1 cellular context compared by ENCODE assay signal in the genomic region with DNA sequence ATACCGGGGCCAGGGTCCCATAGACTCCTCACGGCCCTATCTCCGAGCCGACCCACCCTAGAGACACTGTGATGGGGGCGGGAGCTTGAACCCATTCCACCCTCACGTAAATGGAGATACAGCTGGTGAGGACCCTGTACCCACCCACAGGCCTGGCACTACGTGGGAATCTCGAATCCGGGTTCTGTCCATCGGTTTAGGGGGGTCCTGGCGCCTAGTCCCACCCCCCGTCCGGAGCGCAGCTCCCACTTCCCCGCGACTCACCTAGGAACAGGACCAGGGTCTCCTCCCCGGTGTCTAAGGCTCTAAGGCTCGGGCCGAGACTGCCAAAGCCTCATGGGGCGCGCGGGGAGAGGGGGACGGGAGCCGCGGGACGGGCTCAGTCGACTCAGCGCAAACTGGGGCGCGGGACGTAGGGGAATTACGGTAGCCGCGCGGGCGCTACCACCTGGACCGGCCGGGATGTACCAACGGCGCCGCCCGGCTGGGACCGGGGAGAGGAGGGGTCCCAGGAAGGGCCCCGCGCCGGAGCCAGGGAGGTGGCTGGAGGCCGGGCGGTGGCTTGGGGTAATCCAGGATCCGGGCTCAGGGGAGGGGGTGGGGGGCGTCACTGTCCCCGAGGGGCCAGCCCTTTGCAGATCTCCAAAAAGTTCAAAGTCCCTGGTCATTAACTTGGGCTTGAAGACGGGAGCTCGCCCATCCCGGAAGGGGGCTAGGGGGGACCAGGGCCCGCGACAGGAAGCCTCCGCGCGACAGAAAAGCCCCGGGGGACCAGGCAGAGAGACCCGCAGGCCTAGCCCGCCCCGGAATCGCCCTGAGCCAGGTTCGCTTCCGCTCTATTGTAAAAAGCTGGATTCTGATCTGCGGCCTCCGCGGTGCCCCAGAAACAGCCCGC.
TF ChIP-seq lines count a peak whose summit lies in the region.

No MANE protein-coding gene starts in this region.

TF ChIP-seq in HepG2, 621 proteins besides CTCF, POLR2A, EP300 and RAD21 (continued from another document and continues in another):
- TF ChIP-seq, protein P1, sequence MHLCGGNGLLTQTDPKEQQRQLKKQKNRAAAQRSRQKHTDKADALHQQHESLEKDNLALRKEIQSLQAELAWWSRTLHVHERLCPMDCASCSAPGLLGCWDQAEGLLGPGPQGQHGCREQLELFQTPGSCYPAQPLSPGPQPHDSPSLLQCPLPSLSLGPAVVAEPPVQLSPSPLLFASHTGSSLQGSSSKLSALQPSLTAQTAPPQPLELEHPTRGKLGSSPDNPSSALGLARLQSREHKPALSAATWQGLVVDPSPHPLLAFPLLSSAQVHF (CRISPR knock-in tag; IDR thresholded peaks at IDR 0.05): no peak
- TF ChIP-seq ZNF12 (CRISPR knock-in tag; IDR thresholded peaks at IDR 0.05): no peak
- no peak for TF ChIP-seq ZSCAN12 (CRISPR knock-in tag; IDR thresholded peaks at IDR 0.05)
- no peak for TF ChIP-seq RNF2 (conservative IDR thresholded peaks at IDR 0.05; ENCODE audit: low read depth)
- TF ChIP-seq ZMYM2 (CRISPR knock-in tag; IDR thresholded peaks at IDR 0.05): no peak
- TF ChIP-seq PPARG (CRISPR knock-in tag; conservative IDR thresholded peaks at IDR 0.05): peak; percentile 45; the same call in 1 of the 2 replicates
- TF ChIP-seq ZNF670 (CRISPR knock-in tag; IDR thresholded peaks at IDR 0.05; ENCODE audit: borderline replicate concordance): no peak
- no peak for TF ChIP-seq FOXK1 (CRISPR knock-in tag; IDR thresholded peaks at IDR 0.05; ENCODE audit: borderline replicate concordance, low read depth)
- TF ChIP-seq, protein P2, sequence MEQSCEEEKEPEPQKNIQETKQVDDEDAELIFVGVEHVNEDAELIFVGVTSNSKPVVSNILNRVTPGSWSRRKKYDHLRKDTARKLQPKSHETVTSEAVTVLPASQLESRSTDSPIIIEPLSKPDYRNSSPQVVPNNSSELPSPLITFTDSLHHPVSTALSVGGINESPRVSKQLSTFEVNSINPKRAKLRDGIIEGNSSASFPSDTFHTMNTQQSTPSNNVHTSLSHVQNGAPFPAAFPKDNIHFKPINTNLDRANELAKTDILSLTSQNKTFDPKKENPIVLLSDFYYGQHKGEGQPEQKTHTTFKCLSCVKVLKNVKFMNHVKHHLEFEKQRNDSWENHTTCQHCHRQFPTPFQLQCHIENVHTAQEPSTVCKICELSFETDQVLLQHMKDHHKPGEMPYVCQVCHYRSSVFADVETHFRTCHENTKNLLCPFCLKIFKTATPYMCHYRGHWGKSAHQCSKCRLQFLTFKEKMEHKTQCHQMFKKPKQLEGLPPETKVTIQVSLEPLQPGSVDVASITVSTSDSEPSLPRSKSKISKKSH (CRISPR knock-in tag; IDR thresholded peaks at IDR 0.05; ENCODE audit: borderline replicate concordance): no peak; the same call in 1 of the 2 replicates
- no peak for TF ChIP-seq ZNF235 (CRISPR knock-in tag; IDR thresholded peaks at IDR 0.05; ENCODE audit: borderline replicate concordance)
- TF ChIP-seq, protein P3, sequence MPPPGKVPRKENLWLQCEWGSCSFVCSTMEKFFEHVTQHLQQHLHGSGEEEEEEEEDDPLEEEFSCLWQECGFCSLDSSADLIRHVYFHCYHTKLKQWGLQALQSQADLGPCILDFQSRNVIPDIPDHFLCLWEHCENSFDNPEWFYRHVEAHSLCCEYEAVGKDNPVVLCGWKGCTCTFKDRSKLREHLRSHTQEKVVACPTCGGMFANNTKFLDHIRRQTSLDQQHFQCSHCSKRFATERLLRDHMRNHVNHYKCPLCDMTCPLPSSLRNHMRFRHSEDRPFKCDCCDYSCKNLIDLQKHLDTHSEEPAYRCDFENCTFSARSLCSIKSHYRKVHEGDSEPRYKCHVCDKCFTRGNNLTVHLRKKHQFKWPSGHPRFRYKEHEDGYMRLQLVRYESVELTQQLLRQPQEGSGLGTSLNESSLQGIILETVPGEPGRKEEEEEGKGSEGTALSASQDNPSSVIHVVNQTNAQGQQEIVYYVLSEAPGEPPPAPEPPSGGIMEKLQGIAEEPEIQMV (CRISPR knock-in tag; IDR thresholded peaks at IDR 0.05; ENCODE audit: low read depth): no peak
- TF ChIP-seq ZNF224 (CRISPR knock-in tag; IDR thresholded peaks at IDR 0.05): no peak
- 0 out of 2 replicates have a peak, but pooled peaks have one; percentile 50 for TF ChIP-seq ZNF232 (CRISPR knock-in tag; IDR thresholded peaks at IDR 0.05; ENCODE audit: borderline replicate concordance)
- no peak; the same call in 1 of the 2 replicates for TF ChIP-seq ZNF660 (CRISPR knock-in tag; IDR thresholded peaks at IDR 0.05; ENCODE audit: borderline replicate concordance, low read depth)
- TF ChIP-seq, protein P4, sequence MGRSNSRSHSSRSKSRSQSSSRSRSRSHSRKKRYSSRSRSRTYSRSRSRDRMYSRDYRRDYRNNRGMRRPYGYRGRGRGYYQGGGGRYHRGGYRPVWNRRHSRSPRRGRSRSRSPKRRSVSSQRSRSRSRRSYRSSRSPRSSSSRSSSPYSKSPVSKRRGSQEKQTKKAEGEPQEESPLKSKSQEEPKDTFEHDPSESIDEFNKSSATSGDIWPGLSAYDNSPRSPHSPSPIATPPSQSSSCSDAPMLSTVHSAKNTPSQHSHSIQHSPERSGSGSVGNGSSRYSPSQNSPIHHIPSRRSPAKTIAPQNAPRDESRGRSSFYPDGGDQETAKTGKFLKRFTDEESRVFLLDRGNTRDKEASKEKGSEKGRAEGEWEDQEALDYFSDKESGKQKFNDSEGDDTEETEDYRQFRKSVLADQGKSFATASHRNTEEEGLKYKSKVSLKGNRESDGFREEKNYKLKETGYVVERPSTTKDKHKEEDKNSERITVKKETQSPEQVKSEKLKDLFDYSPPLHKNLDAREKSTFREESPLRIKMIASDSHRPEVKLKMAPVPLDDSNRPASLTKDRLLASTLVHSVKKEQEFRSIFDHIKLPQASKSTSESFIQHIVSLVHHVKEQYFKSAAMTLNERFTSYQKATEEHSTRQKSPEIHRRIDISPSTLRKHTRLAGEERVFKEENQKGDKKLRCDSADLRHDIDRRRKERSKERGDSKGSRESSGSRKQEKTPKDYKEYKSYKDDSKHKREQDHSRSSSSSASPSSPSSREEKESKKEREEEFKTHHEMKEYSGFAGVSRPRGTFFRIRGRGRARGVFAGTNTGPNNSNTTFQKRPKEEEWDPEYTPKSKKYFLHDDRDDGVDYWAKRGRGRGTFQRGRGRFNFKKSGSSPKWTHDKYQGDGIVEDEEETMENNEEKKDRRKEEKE (IDR thresholded peaks at IDR 0.05): no peak
- no peak for TF ChIP-seq ZNF644 (CRISPR knock-in tag; IDR thresholded peaks at IDR 0.05; ENCODE audit: low read depth)
- TF ChIP-seq, protein P5, sequence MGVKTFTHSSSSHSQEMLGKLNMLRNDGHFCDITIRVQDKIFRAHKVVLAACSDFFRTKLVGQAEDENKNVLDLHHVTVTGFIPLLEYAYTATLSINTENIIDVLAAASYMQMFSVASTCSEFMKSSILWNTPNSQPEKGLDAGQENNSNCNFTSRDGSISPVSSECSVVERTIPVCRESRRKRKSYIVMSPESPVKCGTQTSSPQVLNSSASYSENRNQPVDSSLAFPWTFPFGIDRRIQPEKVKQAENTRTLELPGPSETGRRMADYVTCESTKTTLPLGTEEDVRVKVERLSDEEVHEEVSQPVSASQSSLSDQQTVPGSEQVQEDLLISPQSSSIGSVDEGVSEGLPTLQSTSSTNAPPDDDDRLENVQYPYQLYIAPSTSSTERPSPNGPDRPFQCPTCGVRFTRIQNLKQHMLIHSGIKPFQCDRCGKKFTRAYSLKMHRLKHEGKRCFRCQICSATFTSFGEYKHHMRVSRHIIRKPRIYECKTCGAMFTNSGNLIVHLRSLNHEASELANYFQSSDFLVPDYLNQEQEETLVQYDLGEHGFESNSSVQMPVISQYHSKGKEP (CRISPR knock-in tag; IDR thresholded peaks at IDR 0.05): no peak
- TF ChIP-seq MAFF (IDR thresholded peaks at IDR 0.05; ENCODE audit: low read depth, low read length): peak; percentile 1; the same call in 1 of the 2 replicates
- TF ChIP-seq MED1 (CRISPR knock-in tag; IDR thresholded peaks at IDR 0.05): no peak
- TF ChIP-seq, protein P6, sequence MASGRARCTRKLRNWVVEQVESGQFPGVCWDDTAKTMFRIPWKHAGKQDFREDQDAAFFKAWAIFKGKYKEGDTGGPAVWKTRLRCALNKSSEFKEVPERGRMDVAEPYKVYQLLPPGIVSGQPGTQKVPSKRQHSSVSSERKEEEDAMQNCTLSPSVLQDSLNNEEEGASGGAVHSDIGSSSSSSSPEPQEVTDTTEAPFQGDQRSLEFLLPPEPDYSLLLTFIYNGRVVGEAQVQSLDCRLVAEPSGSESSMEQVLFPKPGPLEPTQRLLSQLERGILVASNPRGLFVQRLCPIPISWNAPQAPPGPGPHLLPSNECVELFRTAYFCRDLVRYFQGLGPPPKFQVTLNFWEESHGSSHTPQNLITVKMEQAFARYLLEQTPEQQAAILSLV (CRISPR knock-in tag; IDR thresholded peaks at IDR 0.05; ENCODE audit: borderline replicate concordance): no peak
- no peak for TF ChIP-seq ZNF543 (CRISPR knock-in tag; IDR thresholded peaks at IDR 0.05)
- TF ChIP-seq THYN1 (CRISPR knock-in tag; IDR thresholded peaks at IDR 0.05; ENCODE audit: borderline replicate concordance, low read depth): no peak
- no peak for TF ChIP-seq NBN (conservative IDR thresholded peaks at IDR 0.05)
- no peak for TF ChIP-seq DNMT3B (CRISPR knock-in tag; conservative IDR thresholded peaks at IDR 0.05)
- no peak for TF ChIP-seq TEAD3 (CRISPR knock-in tag; optimal IDR thresholded peaks at IDR 0.05; ENCODE audit: borderline replicate concordance)
- TF ChIP-seq ADNP (CRISPR knock-in tag; IDR thresholded peaks at IDR 0.05): no peak
- TF ChIP-seq ZSCAN21 (CRISPR knock-in tag; IDR thresholded peaks at IDR 0.05; ENCODE audit: borderline replicate concordance): no peak
- TF ChIP-seq HDAC6 (IDR thresholded peaks at IDR 0.05; ENCODE audit: low read depth, low read length): no peak
- no peak for TF ChIP-seq ZNF720 (CRISPR knock-in tag; IDR thresholded peaks at IDR 0.05)
- TF ChIP-seq, protein P7, sequence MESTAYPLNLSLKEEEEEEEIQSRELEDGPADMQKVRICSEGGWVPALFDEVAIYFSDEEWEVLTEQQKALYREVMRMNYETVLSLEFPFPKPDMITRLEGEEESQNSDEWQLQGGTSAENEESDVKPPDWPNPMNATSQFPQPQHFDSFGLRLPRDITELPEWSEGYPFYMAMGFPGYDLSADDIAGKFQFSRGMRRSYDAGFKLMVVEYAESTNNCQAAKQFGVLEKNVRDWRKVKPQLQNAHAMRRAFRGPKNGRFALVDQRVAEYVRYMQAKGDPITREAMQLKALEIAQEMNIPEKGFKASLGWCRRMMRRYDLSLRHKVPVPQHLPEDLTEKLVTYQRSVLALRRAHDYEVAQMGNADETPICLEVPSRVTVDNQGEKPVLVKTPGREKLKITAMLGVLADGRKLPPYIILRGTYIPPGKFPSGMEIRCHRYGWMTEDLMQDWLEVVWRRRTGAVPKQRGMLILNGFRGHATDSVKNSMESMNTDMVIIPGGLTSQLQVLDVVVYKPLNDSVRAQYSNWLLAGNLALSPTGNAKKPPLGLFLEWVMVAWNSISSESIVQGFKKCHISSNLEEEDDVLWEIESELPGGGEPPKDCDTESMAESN (CRISPR knock-in tag; conservative IDR thresholded peaks at IDR 0.05): peak; percentile 83; the same call in 1 of the 2 replicates
- peak; percentile 73; the same call in 1 of the 2 replicates for TF ChIP-seq NRL (CRISPR knock-in tag; IDR thresholded peaks at IDR 0.05; ENCODE audit: borderline replicate concordance)
- TF ChIP-seq ZNF101 (CRISPR knock-in tag; IDR thresholded peaks at IDR 0.05; ENCODE audit: borderline replicate concordance, low read depth): peak; percentile 58; the same call in 1 of the 2 replicates
- TF ChIP-seq, protein P8, sequence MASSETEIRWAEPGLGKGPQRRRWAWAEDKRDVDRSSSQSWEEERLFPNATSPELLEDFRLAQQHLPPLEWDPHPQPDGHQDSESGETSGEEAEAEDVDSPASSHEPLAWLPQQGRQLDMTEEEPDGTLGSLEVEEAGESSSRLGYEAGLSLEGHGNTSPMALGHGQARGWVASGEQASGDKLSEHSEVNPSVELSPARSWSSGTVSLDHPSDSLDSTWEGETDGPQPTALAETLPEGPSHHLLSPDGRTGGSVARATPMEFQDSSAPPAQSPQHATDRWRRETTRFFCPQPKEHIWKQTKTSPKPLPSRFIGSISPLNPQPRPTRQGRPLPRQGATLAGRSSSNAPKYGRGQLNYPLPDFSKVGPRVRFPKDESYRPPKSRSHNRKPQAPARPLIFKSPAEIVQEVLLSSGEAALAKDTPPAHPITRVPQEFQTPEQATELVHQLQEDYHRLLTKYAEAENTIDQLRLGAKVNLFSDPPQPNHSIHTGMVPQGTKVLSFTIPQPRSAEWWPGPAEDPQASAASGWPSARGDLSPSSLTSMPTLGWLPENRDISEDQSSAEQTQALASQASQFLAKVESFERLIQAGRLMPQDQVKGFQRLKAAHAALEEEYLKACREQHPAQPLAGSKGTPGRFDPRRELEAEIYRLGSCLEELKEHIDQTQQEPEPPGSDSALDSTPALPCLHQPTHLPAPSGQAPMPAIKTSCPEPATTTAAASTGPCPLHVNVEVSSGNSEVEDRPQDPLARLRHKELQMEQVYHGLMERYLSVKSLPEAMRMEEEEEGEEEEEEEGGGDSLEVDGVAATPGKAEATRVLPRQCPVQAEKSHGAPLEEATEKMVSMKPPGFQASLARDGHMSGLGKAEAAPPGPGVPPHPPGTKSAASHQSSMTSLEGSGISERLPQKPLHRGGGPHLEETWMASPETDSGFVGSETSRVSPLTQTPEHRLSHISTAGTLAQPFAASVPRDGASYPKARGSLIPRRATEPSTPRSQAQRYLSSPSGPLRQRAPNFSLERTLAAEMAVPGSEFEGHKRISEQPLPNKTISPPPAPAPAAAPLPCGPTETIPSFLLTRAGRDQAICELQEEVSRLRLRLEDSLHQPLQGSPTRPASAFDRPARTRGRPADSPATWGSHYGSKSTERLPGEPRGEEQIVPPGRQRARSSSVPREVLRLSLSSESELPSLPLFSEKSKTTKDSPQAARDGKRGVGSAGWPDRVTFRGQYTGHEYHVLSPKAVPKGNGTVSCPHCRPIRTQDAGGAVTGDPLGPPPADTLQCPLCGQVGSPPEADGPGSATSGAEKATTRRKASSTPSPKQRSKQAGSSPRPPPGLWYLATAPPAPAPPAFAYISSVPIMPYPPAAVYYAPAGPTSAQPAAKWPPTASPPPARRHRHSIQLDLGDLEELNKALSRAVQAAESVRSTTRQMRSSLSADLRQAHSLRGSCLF (CRISPR knock-in tag; IDR thresholded peaks at IDR 0.05; ENCODE audit: borderline replicate concordance): no peak
- TF ChIP-seq HNRNPK (IDR thresholded peaks at IDR 0.05; ENCODE audit: low read depth, low read length, poor library complexity, severe bottlenecking): peak; percentile 81
- peak; percentile 70 for TF ChIP-seq ZSCAN29 (CRISPR knock-in tag; conservative IDR thresholded peaks at IDR 0.05)
- no peak for TF ChIP-seq ZNF484 (CRISPR knock-in tag; IDR thresholded peaks at IDR 0.05; ENCODE audit: borderline replicate concordance, low read depth)
- TF ChIP-seq, protein P9, sequence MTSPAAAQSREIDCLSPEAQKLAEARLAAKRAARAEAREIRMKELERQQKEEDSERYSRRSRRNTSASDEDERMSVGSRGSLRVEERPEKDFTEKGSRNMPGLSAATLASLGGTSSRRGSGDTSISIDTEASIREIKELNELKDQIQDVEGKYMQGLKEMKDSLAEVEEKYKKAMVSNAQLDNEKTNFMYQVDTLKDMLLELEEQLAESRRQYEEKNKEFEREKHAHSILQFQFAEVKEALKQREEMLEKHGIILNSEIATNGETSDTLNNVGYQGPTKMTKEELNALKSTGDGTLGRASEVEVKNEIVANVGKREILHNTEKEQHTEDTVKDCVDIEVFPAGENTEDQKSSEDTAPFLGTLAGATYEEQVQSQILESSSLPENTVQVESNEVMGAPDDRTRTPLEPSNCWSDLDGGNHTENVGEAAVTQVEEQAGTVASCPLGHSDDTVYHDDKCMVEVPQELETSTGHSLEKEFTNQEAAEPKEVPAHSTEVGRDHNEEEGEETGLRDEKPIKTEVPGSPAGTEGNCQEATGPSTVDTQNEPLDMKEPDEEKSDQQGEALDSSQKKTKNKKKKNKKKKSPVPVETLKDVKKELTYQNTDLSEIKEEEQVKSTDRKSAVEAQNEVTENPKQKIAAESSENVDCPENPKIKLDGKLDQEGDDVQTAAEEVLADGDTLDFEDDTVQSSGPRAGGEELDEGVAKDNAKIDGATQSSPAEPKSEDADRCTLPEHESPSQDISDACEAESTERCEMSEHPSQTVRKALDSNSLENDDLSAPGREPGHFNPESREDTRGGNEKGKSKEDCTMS (CRISPR knock-in tag; conservative IDR thresholded peaks at IDR 0.05): no peak
- TF ChIP-seq KLF13 (CRISPR knock-in tag; IDR thresholded peaks at IDR 0.05): no peak
